11 cellular contexts compared by ENCODE assay signal in the genomic region with DNA sequence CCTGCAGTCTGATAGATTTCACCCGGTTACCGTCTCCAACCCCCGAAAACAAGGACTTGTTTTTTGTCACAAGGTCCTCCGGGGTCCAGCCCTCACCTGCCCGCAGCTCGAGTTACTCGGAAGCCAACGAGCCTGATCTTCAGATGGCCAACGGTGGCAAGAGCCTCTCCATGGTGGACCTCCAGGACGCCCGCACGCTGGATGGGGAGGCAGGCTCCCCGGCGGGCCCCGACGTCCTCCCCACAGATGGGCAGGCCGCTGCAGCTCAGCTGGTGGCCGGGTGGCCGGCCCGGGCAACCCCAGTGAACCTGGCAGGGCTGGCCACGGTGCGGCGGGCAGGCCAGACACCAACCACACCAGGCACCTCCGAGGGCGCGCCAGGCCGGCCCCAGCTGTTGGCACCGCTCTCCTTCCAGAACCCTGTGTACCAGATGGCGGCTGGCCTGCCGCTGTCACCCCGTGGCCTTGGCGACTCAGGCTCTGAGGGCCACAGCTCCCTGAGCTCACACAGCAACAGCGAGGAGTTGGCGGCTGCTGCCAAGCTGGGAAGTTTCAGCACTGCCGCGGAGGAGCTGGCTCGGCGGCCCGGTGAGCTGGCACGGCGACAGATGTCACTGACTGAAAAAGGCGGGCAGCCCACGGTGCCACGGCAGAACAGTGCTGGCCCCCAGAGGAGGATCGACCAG.
A peak's percentile ranks its signal among the peaks of the same experiment; 100 is the strongest.
DNase-seq lines count a peak whose midpoint lies in the region; ATAC-seq and TF ChIP-seq lines count a peak whose summit lies in the region.
"Had no signal": no experiment of that assay in that cellular context is flagged by ENCODE, and none has a peak within 500 bp of the region (broad histone marks: within the 10 kb centered on the region; RNA-seq: fewer than 3 reads in every experiment).

No MANE protein-coding gene starts in this region.

- H3K4me3 ChIP-seq in adrenal gland (no peak overlapping the region), heart right ventricle (no peak overlapping the region), ovary (no peak overlapping the region)

- ATAC-seq in heart right ventricle (peak; percentile 68 to 94 (median 84)), GM21529 (IDR thresholded peaks at IDR 0.05; ENCODE audit: unreplicated experiment) (no peak), GM18505 (IDR thresholded peaks at IDR 0.05; ENCODE audit: unreplicated experiment) (no peak), HG02938 (IDR thresholded peaks at IDR 0.05; ENCODE audit: unreplicated experiment) (no peak)

- H3K27me3 ChIP-seq in adrenal gland: no peaks in the 10 kb centered on the region
- H3K27me3 ChIP-seq in heart right ventricle: no peaks in the 10 kb centered on the region
- no peaks in the 10 kb centered on the region for H3K27me3 ChIP-seq in ovary

- peak in 2 of 6 experiments; percentile 7 to 25 for TF ChIP-seq CTCF in adrenal gland (IDR thresholded peaks at IDR 0.05)
- no peak for TF ChIP-seq CTCF in heart right ventricle (IDR thresholded peaks at IDR 0.05)
- TF ChIP-seq CTCF in ovary (IDR thresholded peaks at IDR 0.05): no peak

- H3K9me3 ChIP-seq in adrenal gland (replicated peaks in 1 of 3) (no peaks in the 10 kb centered on the region), heart right ventricle (no peaks in the 10 kb centered on the region), ovary (no peaks in the 10 kb centered on the region)

- TF ChIP-seq POLR2A in adrenal gland (IDR thresholded peaks at IDR 0.05) (no peak), ovary (IDR thresholded peaks at IDR 0.05) (no peak), GM18505 (IDR thresholded peaks at IDR 0.05; ENCODE audit: borderline replicate concordance, extremely low read depth, insufficient read depth, insufficient read length) (no peak)

- H3K36me3 ChIP-seq in adrenal gland (replicated peaks in 1 of 2): peaks cover 0 to 82% of the 10 kb centered on the region in 2 donors
- H3K36me3 ChIP-seq in heart right ventricle: peaks cover 0 to 100% (median 73%) of the 10 kb centered on the region in 9 donors
- no peaks in the 10 kb centered on the region for H3K36me3 ChIP-seq in ovary

- H3K4me1 ChIP-seq in adrenal gland (replicated peaks in 1 of 2): peaks cover 8 to 13% of the 10 kb centered on the region in 2 donors
- peaks cover 4 to 43% (median 25%) of the 10 kb centered on the region in 9 donors for H3K4me1 ChIP-seq in heart right ventricle
- no peaks in the 10 kb centered on the region for H3K4me1 ChIP-seq in ovary (ENCODE audit: insufficient read depth)

- H3K27ac ChIP-seq in adrenal gland (peak overlapping the region in 4 of 5 donors; percentile 32 to 76 (median 60)), heart right ventricle (peak overlapping the region in 8 of 10 donors; percentile 19 to 75 (median 48)), ovary (no peak overlapping the region)

- WGBS in adrenal gland, 4 donors: 61 to 78% (median 66%) methylated on average over 15 to 45 of the region's 45 CpGs
- WGBS in heart right ventricle, 2 donors: 78 to 81% methylated on average over 45 of the region's 45 CpGs
- WGBS in ovary, 3 donors: 86 to 91% (median 87%) methylated on average over 31 to 45 of the region's 45 CpGs

- DNase-seq in Ammon's horn (ENCODE audit: low spot score) (peak; percentile 77), adrenal gland (peak; percentile 84 to 97 (median 96)), heart right ventricle (peak; percentile 67 to 83), ovary (peak; percentile 20 to 54 (median 35)), retina (no peak)
- DNase-seq: activated CD4-positive, alpha-beta T cell treated with anti-CD3 and anti-CD28 coated beads, Interleukin-2, amount 50 U/mL, for 48 hours; HCEC 1CT; NCI-H1930 had no signal

- intact Hi-C loops in adrenal gland (cut with DNase I): loop anchor here in 1 of 2 donors (10.0 kb wide), 1 partner anchor 82 kb away; no protein-coding TSS in a partner anchor
- intact Hi-C loops in heart right ventricle (cut with DNase I): no loop called here
- intact Hi-C loops in ovary (cut with DNase I): no loop called here

- TF ChIP-seq EP300 in ovary (IDR thresholded peaks at IDR 0.05): no peak

Comparison
In these comparisons a context has a peak if more than half of its experiments do, and no peak if none do; other contexts are left out.
1. H3K27ac ChIP-seq: peak in adrenal gland (4 of 5) and heart right ventricle (8 of 10); none in ovary (0 of 2).
2. ATAC-seq: peak in heart right ventricle (8 of 8); none in GM21529 (single experiment), GM18505 (single experiment) and HG02938 (single experiment).